In the genomic region with DNA sequence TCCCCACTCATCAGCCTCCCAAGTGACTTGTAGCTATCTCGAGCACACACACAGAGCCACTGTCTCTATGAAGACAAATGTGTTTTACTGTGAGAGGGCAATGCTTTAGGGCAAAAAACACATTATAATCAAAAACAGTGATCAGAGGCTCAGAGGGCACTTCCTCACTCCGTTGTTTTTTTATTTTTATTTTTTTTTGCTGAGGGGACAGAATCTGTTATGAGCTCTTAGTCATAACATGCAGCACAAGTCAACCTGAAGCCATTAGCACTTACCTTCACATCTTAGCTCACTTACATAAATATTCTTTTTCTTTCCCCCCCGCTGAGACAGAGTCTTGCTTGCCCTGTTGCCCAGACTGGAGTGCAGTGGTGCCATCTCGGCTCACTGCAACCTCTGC, we compare ENCODE assay signal across 23 cellular contexts.
A peak's percentile ranks its signal among the peaks of the same experiment; 100 is the strongest.
DNase-seq lines count a peak whose midpoint lies in the region; ATAC-seq, FAIRE-seq and TF ChIP-seq lines count a peak whose summit lies in the region.
"Had no signal": no experiment of that assay in that cellular context is flagged by ENCODE, and none has a peak within 500 bp of the region (broad histone marks: within the 10 kb centered on the region; RNA-seq: fewer than 3 reads in every experiment).

No MANE protein-coding gene starts in this region.

- peaks cover 46% of the 10 kb centered on the region for H3K9me3 Mint-ChIP-seq in osteocyte (ENCODE audit: unreplicated experiment)

- no peaks in the 10 kb centered on the region for H3K79me2 ChIP-seq in HepG2 (ENCODE audit: insufficient read depth, low read length)
- H3K79me2 ChIP-seq in K562 (ENCODE audit: control insufficient read depth, insufficient read depth, low read length): no peaks in the 10 kb centered on the region

- no peaks in the 10 kb centered on the region for H3K4me1 Mint-ChIP-seq in osteocyte (ENCODE audit: unreplicated experiment)
- H3K4me1 Mint-ChIP-seq: CD14-positive monocyte; CD4-positive, CD25-positive, alpha-beta regulatory T cell had no signal

- no TSS peak for BruUV-seq in HepG2 (replicated peaks; lab: Mats Ljungman, UMichigan)
- no TSS peak for BruUV-seq in K562 (replicated peaks; lab: Mats Ljungman, UMichigan)

- TF ChIP-seq EP300 in HepG2 (IDR thresholded peaks at IDR 0.05; ENCODE audit: low read depth in 2 of 2, low read length in 2 of 2): no peak
- TF ChIP-seq EP300 in HepG2 (CRISPR knock-in tag; IDR thresholded peaks at IDR 0.05; ENCODE audit: borderline replicate concordance): no peak
- no peak for TF ChIP-seq EP300 in K562 (IDR thresholded peaks at IDR 0.05; ENCODE audit: low read length)

- H4K20me1 ChIP-seq in HepG2 (ENCODE audit: insufficient read depth, low read length): no peaks in the 10 kb centered on the region
- H4K20me1 ChIP-seq in K562 (replicated peaks; ENCODE audit: control insufficient read depth, insufficient read depth, low read length): no peaks in the 10 kb centered on the region
- H4K20me1 ChIP-seq: BLaER1 had no signal

- H3K27me3 Mint-ChIP-seq in osteocyte (ENCODE audit: unreplicated experiment): no peaks in the 10 kb centered on the region

- no peak for TF ChIP-seq POLR2A in HepG2 (IDR thresholded peaks at IDR 0.05; ENCODE audit: insufficient read depth in 1 of 2, low read depth in 2 of 2, low read length in 2 of 2)
- TF ChIP-seq POLR2A in right lobe of liver (IDR thresholded peaks at IDR 0.05): no peak
- no peak for TF ChIP-seq POLR2A in K562 (conservative IDR thresholded peaks at IDR 0.05)

- no peaks in the 10 kb centered on the region for H3K9me3 ChIP-seq in HepG2 (ENCODE audit: low read length)
- H3K9me3 ChIP-seq in right lobe of liver: no peaks in the 10 kb centered on the region
- no peaks in the 10 kb centered on the region for H3K9me3 ChIP-seq in K562 (replicated peaks; ENCODE audit: control insufficient read depth, insufficient read depth, low read depth, low read length)
- H3K9me3 ChIP-seq in small intestine (ENCODE audit: control insufficient read depth, low read depth): no peaks in the 10 kb centered on the region
- H3K9me3 ChIP-seq: BE2C, BLaER1, Caco-2 had no signal

- H3K36me3 ChIP-seq in HepG2 (replicated peaks in 1 of 2; ENCODE audit: control insufficient read depth in 1 of 2, insufficient read depth in 2 of 2, low read length in 2 of 2) (no peaks in the 10 kb centered on the region), right lobe of liver (no peaks in the 10 kb centered on the region), K562 (ENCODE audit: control insufficient read depth, insufficient read depth, low read length) (no peaks in the 10 kb centered on the region), small intestine (ENCODE audit: control insufficient read depth in 2 of 2, insufficient read depth in 2 of 2, low read length in 2 of 2) (no peaks in the 10 kb centered on the region)
- H3K36me3 ChIP-seq: BE2C, BLaER1 had no signal

- H3K4me3 ChIP-seq in HepG2 (replicated peaks in 1 of 3; ENCODE audit: insufficient read depth in 1 of 3, low read depth in 2 of 3, low read length in 3 of 3): no peak overlapping the region
- H3K4me3 ChIP-seq in right lobe of liver: no peak overlapping the region
- no peak overlapping the region for H3K4me3 ChIP-seq in K562
- H3K4me3 ChIP-seq in small intestine (ENCODE audit: low read depth in 1 of 2, low read length in 2 of 2): no peak overlapping the region
- H3K4me3 ChIP-seq: BLaER1 had no signal

- 9% methylated on average over 4 of the region's 4 CpGs for WGBS in HepG2 (ENCODE audit: low lambda C conversion rate)
- WGBS in right lobe of liver (ENCODE audit: insufficient coverage, low coverage, low lambda C conversion rate, missing lambda C conversion rate): 48% methylated on average over 3 of the region's 4 CpGs
- WGBS in K562 (ENCODE audit: insufficient coverage, low coverage, missing lambda C conversion rate): 3% methylated on average over 4 of the region's 4 CpGs
- 69 to 77% (median 69%) methylated on average over 4 of the region's 4 CpGs for WGBS in small intestine, 3 donors

- H3K9ac ChIP-seq in HepG2 (ENCODE audit: insufficient read depth, low read depth, low read length): no peak overlapping the region
- no peak overlapping the region for H3K9ac ChIP-seq in K562 (ENCODE audit: insufficient read depth in 1 of 2, low read depth in 2 of 2, low read length in 2 of 2)
- H3K9ac ChIP-seq: BLaER1 had no signal

- POLR2A ChIA-PET in HepG2 (lab: Yijun Ruan, JAX) (no interaction called here), K562 (lab: Yijun Ruan, JAX) (no interaction called here)

- H3K9me1 ChIP-seq in K562 (ENCODE audit: control insufficient read depth, insufficient read depth, low read length): no peaks in the 10 kb centered on the region

- H3K27ac Mint-ChIP-seq in osteocyte (ENCODE audit: unreplicated experiment): no peak overlapping the region
- H3K27ac Mint-ChIP-seq: CD14-positive monocyte; CD4-positive, CD25-positive, alpha-beta regulatory T cell; CD8-positive, alpha-beta T cell had no signal

- H3K36me3 Mint-ChIP-seq in osteocyte (ENCODE audit: unreplicated experiment): peaks cover 2% of the 10 kb centered on the region
- H3K36me3 Mint-ChIP-seq: CD14-positive monocyte; CD4-positive, CD25-positive, alpha-beta regulatory T cell; CD8-positive, alpha-beta T cell had no signal

- in situ Hi-C loops in HepG2 (cut with HindIII; ENCODE audit: extremely low pct_ligation_motif_present, low pct_unique_long_range_greater_than_20kb): no loop called here
- in situ Hi-C loops in K562 (cut with MboI): no loop called here

- CTCF ChIA-PET in HepG2 (lab: Yijun Ruan, JAX; ENCODE audit: low intra/inter-chr PET ratio, low total read pairs): no interaction called here
- CTCF ChIA-PET in K562 (lab: Yijun Ruan, JAX; ENCODE audit: low intra/inter-chr PET ratio): no interaction called here

- no peak for DNase-seq in HepG2 (ENCODE audit: low spot score)
- DNase-seq in right lobe of liver: no peak
- DNase-seq in K562 (ENCODE audit: extremely low read depth in 1 of 4, low spot score in 3 of 4): no peak
- DNase-seq in pons (ENCODE audit: low spot score): peak; percentile 27
- DNase-seq in small intestine: no peak
- DNase-seq in osteocyte (ENCODE audit: extremely low spot score, unreplicated experiment): no peak
- DNase-seq: ACHN; BE2C; C1 segment of cervical spinal cord; Caco-2; Calu3; CD4-positive, CD25-positive, alpha-beta regulatory T cell; CD8-positive, alpha-beta T cell; DMS79 treated with DMSO at 0.1 percent for 48 hours; GF-D8 had no signal

- H3K4me1 ChIP-seq in HepG2 (ENCODE audit: insufficient read depth, low read length) (no peaks in the 10 kb centered on the region), right lobe of liver (no peaks in the 10 kb centered on the region), K562 (replicated peaks in 1 of 2; ENCODE audit: control insufficient read depth in 2 of 2, insufficient read depth in 2 of 2, low read length in 2 of 2) (no peaks in the 10 kb centered on the region), small intestine (ENCODE audit: control insufficient read depth in 2 of 2, insufficient read depth in 1 of 2, low read depth in 1 of 2, low read length in 1 of 2) (no peaks in the 10 kb centered on the region)
- H3K4me1 ChIP-seq: BE2C, BLaER1, Caco-2 had no signal

- H3K4me2 ChIP-seq in HepG2 (ENCODE audit: low read depth, low read length) (no peak overlapping the region), K562 (ENCODE audit: insufficient read depth, low read length) (no peak overlapping the region)
- H3K4me2 ChIP-seq: BLaER1 had no signal

- ATAC-seq in HepG2: no peak
- ATAC-seq in right lobe of liver: no peak
- no peak for ATAC-seq in K562
- ATAC-seq in GM21367 (IDR thresholded peaks at IDR 0.05; ENCODE audit: unreplicated experiment): no peak
- ATAC-seq: CD8-positive, alpha-beta T cell had no signal

- no peak overlapping the region for H3K4me3 Mint-ChIP-seq in osteocyte (ENCODE audit: unreplicated experiment)
- H3K4me3 Mint-ChIP-seq: CD14-positive monocyte; CD4-positive, CD25-positive, alpha-beta regulatory T cell; CD8-positive, alpha-beta T cell had no signal

- intact Hi-C loops in HepG2 (cut with micrococcal nuclease; ENCODE audit: unreplicated experiment): no loop called here
- intact Hi-C loops in right lobe of liver (cut with DNase I): no loop called here
- intact Hi-C loops in K562 (cut with micrococcal nuclease): no loop called here

- H2AFZ ChIP-seq in HepG2 (ENCODE audit: low read length): no peak overlapping the region
- no peak overlapping the region for H2AFZ ChIP-seq in K562 (ENCODE audit: low read depth, low read length)

- FAIRE-seq in HepG2 (lab: Jason Lieb, UNC) (no peak), K562 (lab: Jason Lieb, UNC) (no peak), small intestine (lab: Jason Lieb, UNC) (no peak)
- FAIRE-seq: D721Med, G401.6, GM12891, GM19239 had no signal

- TF ChIP-seq RAD21 in HepG2 (CRISPR knock-in tag; IDR thresholded peaks at IDR 0.05) (no peak), K562 (CRISPR knock-in tag; conservative IDR thresholded peaks at IDR 0.05 in 1 of 2, IDR thresholded peaks at IDR 0.05 in 1 of 2) (no peak)

- H3K27me3 ChIP-seq in HepG2 (ENCODE audit: control insufficient read depth in 1 of 2, insufficient read depth in 2 of 2, low read length in 2 of 2) (no peaks in the 10 kb centered on the region), right lobe of liver (no peaks in the 10 kb centered on the region), K562 (ENCODE audit: control insufficient read depth in 2 of 2, insufficient read depth in 2 of 2, low read length in 2 of 2) (no peaks in the 10 kb centered on the region), small intestine (ENCODE audit: control insufficient read depth in 2 of 2, insufficient read depth in 2 of 2, low read length in 2 of 2) (no peaks in the 10 kb centered on the region)
- H3K27me3 ChIP-seq: BE2C, BLaER1 had no signal

- TF ChIP-seq CTCF in HepG2 (CRISPR knock-in tag; IDR thresholded peaks at IDR 0.05): no peak
- TF ChIP-seq CTCF in right lobe of liver (IDR thresholded peaks at IDR 0.05): no peak
- no peak for TF ChIP-seq CTCF in K562 (IDR thresholded peaks at IDR 0.05 in 2 of 3, conservative IDR thresholded peaks at IDR 0.05 in 1 of 3; ENCODE audit: insufficient read depth in 2 of 3, low read depth in 1 of 3, low read length in 3 of 3)
- TF ChIP-seq CTCF in osteocyte (IDR thresholded peaks at IDR 0.05): no peak

- H3K27ac ChIP-seq in HepG2 (ENCODE audit: extremely low read length, insufficient read depth, low read length) (no peak overlapping the region), right lobe of liver (no peak overlapping the region), K562 (ENCODE audit: extremely low read depth, low read depth, low read length) (no peak overlapping the region), small intestine (ENCODE audit: low read depth in 1 of 2, low read length in 1 of 2) (no peak overlapping the region)
- H3K27ac ChIP-seq: 22Rv1, BLaER1 had no signal

TF ChIP-seq in HepG2, 621 proteins besides CTCF, POLR2A, EP300 and RAD21 (continues in another document):
- no peak for TF ChIP-seq ZBTB8A (CRISPR knock-in tag; IDR thresholded peaks at IDR 0.05; ENCODE audit: borderline replicate concordance, low read depth)
- no peak for TF ChIP-seq ONECUT2 (CRISPR knock-in tag; IDR thresholded peaks at IDR 0.05)
